16 cellular contexts compared by ENCODE assay signal in genomic region chr6:112983741-112984221, GRCh38.
DNase-seq lines count a peak whose midpoint lies in the region; ATAC-seq and TF ChIP-seq lines count a peak whose summit lies in the region.
"Had no signal": no experiment of that assay in that cellular context is flagged by ENCODE, and none has a peak within 500 bp of the region (broad histone marks: within the 10 kb centered on the region; RNA-seq: fewer than 3 reads in every experiment).

No MANE protein-coding gene starts in this region.

- ATAC-seq in HG03432 (IDR thresholded peaks at IDR 0.05; ENCODE audit: unreplicated experiment), result no peak
- ATAC-seq: foreskin keratinocyte; stimulated activated effector memory CD8-positive, alpha-beta T cell treated with anti-CD3 and anti-CD28 coated beads, Interleukin-12 subunit alpha, Interleukin-12 subunit beta, amount 100 ng/mL, for 72 hours had no signal

- TF ChIP-seq CTCF in choroid plexus epithelial cell (conservative IDR thresholded peaks at IDR 0.05; ENCODE audit: low read depth, low read length), result no peak

- no peak overlapping the region for H3K4me3 ChIP-seq in choroid plexus epithelial cell (ENCODE audit: low read depth, low read length)
- H3K4me3 ChIP-seq: SJSA1, tibial artery had no signal

- peak; percentile 31 for DNase-seq in GM04503 (ENCODE audit: low read depth)
- peak; percentile 11 for DNase-seq in LHCN-M2 (ENCODE audit: low read depth)
- peak; percentile 50 for DNase-seq in choroid plexus epithelial cell (ENCODE audit: low read depth)
- DNase-seq in left kidney (ENCODE audit: low read depth, low spot score), result peak; percentile 55
- DNase-seq in COLO668 (lab: John Stamatoyannopoulos, UW; ENCODE audit: unreplicated experiment), result no peak
- DNase-seq in caudate nucleus (lab: John Stamatoyannopoulos, UW), result no peak
- DNase-seq: DMS53, foreskin keratinocyte, NCI-H1436 treated with DMSO at 0.1 percent for 48 hours, T-helper 9 cell, tibial artery had no signal

- H3K27ac ChIP-seq in caudate nucleus (ENCODE audit: low read depth, low read length), result no peak overlapping the region
- H3K27ac ChIP-seq: C4-2B, foreskin keratinocyte, parathyroid adenoma, SJSA1, tibial artery had no signal

Comparison
In these comparisons a context has a peak if more than half of its experiments do, and no peak if none do; other contexts are left out.
1. DNase-seq: peak in GM04503 (single experiment), LHCN-M2 (single experiment), choroid plexus epithelial cell (single experiment) and left kidney (single experiment); none in COLO668 (single experiment) and caudate nucleus (0 of 61).